21 cellular contexts compared by ENCODE assay signal in genomic region chrX:96311366-96311765, GRCh38.
"Had no signal": no experiment of that assay in that cellular context is flagged by ENCODE, and none has a peak within 500 bp of the region (broad histone marks: within the 10 kb centered on the region; RNA-seq: fewer than 3 reads in every experiment).

No MANE protein-coding gene starts in this region.

- H3K27me3 ChIP-seq: colonic mucosa, esophagus squamous epithelium, gastrocnemius medialis, heart right ventricle, left lung had no signal

- H3K4me3 Mint-ChIP-seq: dendritic cell treated with granulocyte-macrophage colony-stimulating factor and Interleukin-4, amounts not matched to agents 40 ng/mL and 50 ng/mL, for 4 days; effector memory CD8-positive, alpha-beta T cell; naive thymus-derived CD4-positive, alpha-beta T cell; natural killer cell had no signal

- H3K27ac ChIP-seq: colonic mucosa, esophagus squamous epithelium, gastrocnemius medialis, heart right ventricle, left lung, lower lobe of right lung had no signal

- H3K27ac Mint-ChIP-seq: dendritic cell treated with granulocyte-macrophage colony-stimulating factor and Interleukin-4, amounts not matched to agents 40 ng/mL and 50 ng/mL, for 4 days; effector memory CD8-positive, alpha-beta T cell; naive thymus-derived CD4-positive, alpha-beta T cell; natural killer cell had no signal

- H3K4me1 ChIP-seq: colonic mucosa, esophagus squamous epithelium, gastrocnemius medialis, heart right ventricle, left lung, lower lobe of right lung had no signal

- H3K27me3 Mint-ChIP-seq: dendritic cell treated with granulocyte-macrophage colony-stimulating factor and Interleukin-4, amounts not matched to agents 40 ng/mL and 50 ng/mL, for 4 days; effector memory CD8-positive, alpha-beta T cell; naive thymus-derived CD4-positive, alpha-beta T cell had no signal

- H3K36me3 ChIP-seq: colonic mucosa, esophagus squamous epithelium, gastrocnemius medialis, heart right ventricle, left lung, lower lobe of right lung had no signal

- DNase-seq: colonic mucosa; cortex of kidney; effector CD8-positive, alpha-beta T cell; effector memory CD8-positive, alpha-beta T cell; esophagus squamous epithelium; foreskin fibroblast; foreskin melanocyte; gastrocnemius medialis; glutamatergic neuron; head of caudate nucleus; heart right ventricle; hippocampal formation; left cardiac atrium; left lung; left ventricle myocardium superior; lower lobe of right lung; mesenchymal stem cell; midbrain; naive thymus-derived CD4-positive, alpha-beta T cell; natural killer cell had no signal

- H3K4me3 ChIP-seq: colonic mucosa, esophagus squamous epithelium, gastrocnemius medialis, heart right ventricle, left lung, lower lobe of right lung had no signal

- H3K4me1 Mint-ChIP-seq: naive thymus-derived CD4-positive, alpha-beta T cell; natural killer cell had no signal

- H3K9me3 Mint-ChIP-seq: dendritic cell treated with granulocyte-macrophage colony-stimulating factor and Interleukin-4, amounts not matched to agents 40 ng/mL and 50 ng/mL, for 4 days had no signal

- H3K36me3 Mint-ChIP-seq: naive thymus-derived CD4-positive, alpha-beta T cell; natural killer cell had no signal

- H3K9me3 ChIP-seq: colonic mucosa, esophagus squamous epithelium, gastrocnemius medialis, heart right ventricle, lower lobe of right lung had no signal
